In genomic region chr17:29151567-29151966, GRCh38 we compare ENCODE assay signal across 1 cellular context.
TF ChIP-seq lines count a peak whose summit lies in the region.

No MANE protein-coding gene starts in this region.

TF ChIP-seq in H1, 55 proteins besides CTCF, POLR2A, EP300 and RAD21 (continued from another document):
- TF ChIP-seq CHD7 (IDR thresholded peaks at IDR 0.05; ENCODE audit: insufficient replicate concordance, low read length) (no peak), CEBPB (IDR thresholded peaks at IDR 0.05; ENCODE audit: low read depth, low read length) (no peak), CBX8 (IDR thresholded peaks at IDR 0.05; ENCODE audit: borderline replicate concordance, low read depth, low read length) (no peak), TAF1 (IDR thresholded peaks at IDR 0.05; ENCODE audit: low read depth, low read length) (no peak), ZNF274 (IDR thresholded peaks at IDR 0.05; ENCODE audit: borderline replicate concordance, extremely low read depth, low read length) (no peak), RFX5 (IDR thresholded peaks at IDR 0.05; ENCODE audit: borderline replicate concordance, low read depth, low read length) (no peak), TCF12 (IDR thresholded peaks at IDR 0.05; ENCODE audit: low read depth, low read length) (no peak), SP2 (IDR thresholded peaks at IDR 0.05; ENCODE audit: low read length) (no peak), JUN (IDR thresholded peaks at IDR 0.05; ENCODE audit: low read depth, low read length) (no peak)
